ENCODE assay signal across 8 cellular contexts in the genomic region with DNA sequence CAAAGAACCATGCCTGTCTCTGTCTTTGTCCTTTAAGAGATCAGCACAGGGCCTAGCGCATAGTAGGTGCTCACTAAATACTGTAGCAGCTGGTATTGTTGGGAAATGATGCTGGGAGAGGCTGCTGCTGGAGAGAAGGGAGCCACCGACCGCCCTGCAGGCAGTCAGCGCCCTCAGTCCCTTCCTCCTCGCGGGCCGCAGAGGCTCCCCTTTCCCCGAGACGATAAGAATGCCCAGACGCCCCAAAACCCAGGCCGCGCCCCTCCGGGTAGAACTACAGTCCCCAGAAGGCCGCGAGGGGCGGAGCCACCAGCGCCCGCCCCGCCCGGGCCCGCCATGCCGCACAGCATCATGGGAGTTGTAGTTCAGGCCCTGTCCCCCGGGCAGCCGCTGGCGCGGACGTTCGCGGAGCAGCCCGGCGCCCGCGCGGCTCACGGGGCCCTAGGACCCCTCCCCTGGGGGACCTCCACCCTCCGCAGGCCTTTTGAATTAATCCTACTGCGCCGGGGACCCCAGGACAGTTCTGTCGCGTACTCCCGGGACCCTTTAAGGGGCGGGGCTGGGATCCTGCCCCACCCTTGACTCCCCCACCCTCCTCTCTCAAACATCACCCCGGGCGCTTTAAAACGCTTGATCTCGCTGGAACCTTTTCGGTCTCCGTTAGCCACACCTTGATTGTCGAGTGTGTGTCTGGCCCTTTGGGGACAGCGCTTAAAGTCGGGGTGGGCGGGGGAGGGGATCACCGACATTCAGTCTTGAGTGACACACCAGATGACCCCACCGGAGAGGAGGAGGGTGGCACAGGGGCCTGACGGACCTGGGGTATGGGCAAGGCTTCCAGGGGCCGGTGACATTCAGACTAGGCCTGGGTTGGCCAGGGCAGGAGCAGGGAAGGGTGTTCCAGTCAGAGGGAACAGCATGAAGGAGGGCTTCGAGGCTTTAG. TPM values are rescaled to one million over a fixed set of nuclear protein-coding genes. Genes with fewer than 3 reads are reported as not detected.
DNase-seq lines count a peak whose midpoint lies in the region; ATAC-seq and TF ChIP-seq lines count a peak whose summit lies in the region.

No MANE protein-coding gene starts in this region.

- H3K36me3 ChIP-seq in BE2C (no peaks in the 10 kb centered on the region), neural cell (ENCODE audit: insufficient read depth, low read length) (no peaks in the 10 kb centered on the region)

- DNase-seq in BE2C (peak; percentile 90), HS-27A (ENCODE audit: low read depth) (peak; percentile 46), SHP77 (lab: John Stamatoyannopoulos, UW) (peak; percentile 26 to 51), foreskin fibroblast (peak; percentile 65 to 91)
- peak; percentile 89 for DNase-seq in activated effector memory CD4-positive, alpha-beta T cell treated with Interleukin-2 at 50 U/mL for 16 hours
- peak; percentile 96 for DNase-seq in stimulated activated naive CD8-positive, alpha-beta T cell treated with anti-CD3 and anti-CD28 coated beads, Interleukin-15, Interleukin-2, amounts not matched to agents 100 U/mL and 50 U/mL, for 24 hours

- peak; percentile 69 for ATAC-seq in GM19328 (IDR thresholded peaks at IDR 0.05; ENCODE audit: unreplicated experiment)
- ATAC-seq in stimulated activated naive CD8-positive, alpha-beta T cell treated with anti-CD3 and anti-CD28 coated beads, Interleukin-15, Interleukin-2, amounts not matched to agents 100 U/mL and 50 U/mL, for 24 hours: peak; percentile 97

- H3K4me3 ChIP-seq in BE2C (ENCODE audit: low read depth, low read length): peak overlapping the region; percentile 75
- peak overlapping the region; percentile 62 to 67 for H3K4me3 ChIP-seq in foreskin fibroblast (ENCODE audit: low read depth in 1 of 2, low read length in 2 of 2)
- peak overlapping the region; percentile 75 for H3K4me3 ChIP-seq in neural cell (ENCODE audit: low read length)

- H3K9me2 ChIP-seq in neural cell (ENCODE audit: insufficient read depth, low read length): no peaks in the 10 kb centered on the region

- peak; percentile 14 for TF ChIP-seq RAD21 in neural cell (conservative IDR thresholded peaks at IDR 0.05)

- H3K9me3 ChIP-seq in BE2C (no peaks in the 10 kb centered on the region), neural cell (ENCODE audit: low read length) (no peaks in the 10 kb centered on the region)

- H3K79me2 ChIP-seq in neural cell (replicated peaks; ENCODE audit: insufficient read depth, low read length): no peaks in the 10 kb centered on the region

- H2AFZ ChIP-seq in neural cell (ENCODE audit: low read depth, low read length): peak overlapping the region; percentile 65

- no peaks in the 10 kb centered on the region for H3F3A ChIP-seq in neural cell (ENCODE audit: insufficient read depth, low read length, poor library complexity, severe bottlenecking)

- H3K27me3 ChIP-seq in BE2C (no peaks in the 10 kb centered on the region), neural cell (ENCODE audit: insufficient read depth, low read depth, low read length) (no peaks in the 10 kb centered on the region)

- peak overlapping the region; percentile 78 for H3K9ac ChIP-seq in neural cell (ENCODE audit: low read length)

- TF ChIP-seq EP300 in neural cell (conservative IDR thresholded peaks at IDR 0.05; ENCODE audit: poor library complexity, severe bottlenecking): no peak

- TF ChIP-seq CTCF in BE2C (IDR thresholded peaks at IDR 0.05; ENCODE audit: low read depth, low read length): no peak
- TF ChIP-seq CTCF in foreskin fibroblast (IDR thresholded peaks at IDR 0.05; ENCODE audit: low read depth, low read length): no peak
- TF ChIP-seq CTCF in neural cell (IDR thresholded peaks at IDR 0.05; ENCODE audit: poor library complexity, severe bottlenecking): no peak

- H4K20me1 ChIP-seq in neural cell (ENCODE audit: insufficient read depth): no peaks in the 10 kb centered on the region

- no peak overlapping the region for H3K4me2 ChIP-seq in neural cell (ENCODE audit: low read length)

- H3K27ac ChIP-seq in neural cell (ENCODE audit: low read length): no peak overlapping the region

- H3K4me1 ChIP-seq in BE2C: no peaks in the 10 kb centered on the region

TF ChIP-seq in neural cell, 6 proteins besides CTCF, POLR2A, EP300 and RAD21:
- TF ChIP-seq POLR2AphosphoS5 (IDR thresholded peaks at IDR 0.05) (peak; percentile 8), TAF1 (IDR thresholded peaks at IDR 0.05; ENCODE audit: low read depth) (no peak)
TF ChIP-seq in neural cell: peak in this region for 1.

RNA-seq across cellular contexts. Expression of gene IER5L, which starts 24.8 kb away (rescaled TPM):
- 38.6 TPM for polyA plus RNA-seq in BE2C (2012; ENCODE audit: insufficient read depth, insufficient read length, low read depth)
- polyA plus RNA-seq in neural cell: 20.8 and 30.5 TPM in 2 replicates
- polyA minus RNA-seq in neural cell: 28.4 and 41.1 TPM in 2 replicates

Comparison
In these comparisons a context has a peak if more than half of its experiments do, and no peak if none do; other contexts are left out.
1. DNase-seq: peak in every context shown above with its lines; median percentile 96 in stimulated activated naive CD8-positive, alpha-beta T cell treated with anti-CD3 and anti-CD28 coated beads, Interleukin-15, Interleukin-2, amounts not matched to agents 100 U/mL and 50 U/mL, for 24 hours; 90 in BE2C; 89 in activated effector memory CD4-positive, alpha-beta T cell treated with Interleukin-2 at 50 U/mL for 16 hours; 78 in foreskin fibroblast; 46 in HS-27A; 38 in SHP77.